21 cellular contexts compared by ENCODE assay signal in the genomic region with DNA sequence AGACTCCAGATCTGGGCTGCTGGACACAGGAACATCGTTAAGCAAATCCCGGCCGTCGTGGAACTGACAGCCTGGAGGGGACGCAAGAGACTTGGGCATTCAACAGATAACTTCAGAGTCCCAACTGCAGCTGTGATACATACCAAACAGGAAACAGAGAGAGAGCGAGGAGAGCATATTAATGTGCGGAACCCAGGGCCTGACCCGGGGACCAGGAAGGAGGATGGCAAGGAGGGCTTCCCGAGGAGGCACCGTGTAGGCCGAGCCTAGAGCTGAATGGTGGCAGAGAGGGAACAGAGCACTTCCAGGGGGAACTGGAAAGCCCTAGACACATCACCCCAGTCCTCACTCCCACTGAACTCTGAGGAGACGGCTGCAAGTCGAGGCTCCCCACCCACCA.
DNase-seq lines count a peak whose midpoint lies in the region; ATAC-seq, FAIRE-seq and TF ChIP-seq lines count a peak whose summit lies in the region.
"Had no signal": no experiment of that assay in that cellular context is flagged by ENCODE, and none has a peak within 500 bp of the region (broad histone marks: within the 10 kb centered on the region; RNA-seq: fewer than 3 reads in every experiment).

No MANE protein-coding gene starts in this region.

- peaks cover 32 to 65% (median 61%) of the 10 kb centered on the region in 10 experiments for H3K4me1 ChIP-seq in BLaER1 treated with 17β-estradiol and CSF1 and Interleukin-3, amounts not matched to agents 10 nM and 100 nM
- H3K4me1 ChIP-seq in GM23338 (ENCODE audit: insufficient read depth), result no peaks in the 10 kb centered on the region

- no peak overlapping the region for H3K4me3 ChIP-seq in BLaER1 treated with 17β-estradiol and CSF1 and Interleukin-3, amounts not matched to agents 10 nM and 100 nM
- no peak overlapping the region for H3K4me3 ChIP-seq in GM23338
- H3K4me3 ChIP-seq: lower lobe of right lung, pancreas, skin epidermis had no signal

- peak overlapping the region in 9 of 11 experiments; percentile 17 to 64 (median 45); a peak in 14 of 22 replicates for H3K9ac ChIP-seq in BLaER1 treated with 17β-estradiol and CSF1 and Interleukin-3, amounts not matched to agents 10 nM and 100 nM

- intact Hi-C loops in activated B cell treated with CpG ODN at 0.5 μM for 24 hours (cut with micrococcal nuclease), result loop anchor here (1.0 kb wide), 1 partner anchor 120 kb away; no protein-coding TSS in a partner anchor
- intact Hi-C loops in posterior vena cava (cut with DNase I), result no loop called here

- H3K36me3 Mint-ChIP-seq in activated B cell treated with CpG ODN at 0.5 μM for 24 hours (ENCODE audit: low read depth), result peaks cover 26% of the 10 kb centered on the region
- H3K36me3 Mint-ChIP-seq in GM23338 (ENCODE audit: low read depth), result peaks cover 24% of the 10 kb centered on the region

- TF ChIP-seq CTCF in activated B cell treated with CpG ODN at 0.5 μM for 24 hours (IDR thresholded peaks at IDR 0.05), result no peak
- no peak for TF ChIP-seq CTCF in GM23338 (conservative IDR thresholded peaks at IDR 0.05; ENCODE audit: low read depth in 2 of 2)

- H3K9me3 Mint-ChIP-seq in activated B cell treated with CpG ODN at 0.5 μM for 24 hours, result peaks cover 4% of the 10 kb centered on the region
- H3K9me3 Mint-ChIP-seq in GM23338, result peaks cover 21% of the 10 kb centered on the region

- CTCF ChIA-PET in activated B cell treated with CpG ODN at 0.5 μM for 24 hours (lab: Charles Lee), result interaction anchor here (0.7 to 1.7 kb wide), 7 partner anchors 11 to 120 kb away, joined by 3 to 7 read pairs (median 3); no protein-coding TSS in a partner anchor

- no peak overlapping the region for H2AFZ ChIP-seq in GM23338

- H3F3A ChIP-seq in GM23338 (replicated peaks; ENCODE audit: low read depth), result no peaks in the 10 kb centered on the region

- H3K9me2 ChIP-seq in GM23338 (ENCODE audit: insufficient read depth), result no peaks in the 10 kb centered on the region

- no peak for DNase-seq in GM18507 (ENCODE audit: extremely low spot score, insufficient read length, low read depth)
- no peak for DNase-seq in activated B cell treated with CpG ODN at 0.5 μM for 24 hours
- peak; percentile 43 for DNase-seq in posterior vena cava (ENCODE audit: low spot score)
- DNase-seq in AML-193 (lab: John Stamatoyannopoulos, UW), result no peak
- no peak for DNase-seq in Kasumi-1 (lab: John Stamatoyannopoulos, UW)
- DNase-seq in GM23338 (ENCODE audit: low spot score), result no peak
- DNase-seq: ACHN; CD4-positive, alpha-beta T cell; cortex of kidney; HCEC 1CT; NCI-H146; NCI-H2227 treated with DMSO at 0.1 percent for 48 hours; RPMI8226; stimulated activated CD4-positive, alpha-beta T cell treated with anti-CD3 and anti-CD28 coated beads, Interleukin-4, amount 100 ng/mL, for 24 hours had no signal

- no peaks in the 10 kb centered on the region for H3K27me3 ChIP-seq in BLaER1 treated with 17β-estradiol and CSF1 and Interleukin-3, amounts not matched to agents 10 nM and 100 nM
- no peaks in the 10 kb centered on the region for H3K27me3 ChIP-seq in GM23338 (ENCODE audit: insufficient read depth)
- H3K27me3 ChIP-seq: pancreas had no signal

- POLR2A ChIA-PET in activated B cell treated with CpG ODN at 0.5 μM for 24 hours (lab: Charles Lee), result interaction anchor here (0.5 to 6.7 kb wide), 13 partner anchors 12 to 173 kb away, joined by 3 to 106 read pairs (median 8); partner anchors contain the start of genes SIPA1L3 and WDR87

- H3K4me3 Mint-ChIP-seq in activated B cell treated with CpG ODN at 0.5 μM for 24 hours (peak overlapping the region; percentile 52), GM23338 (no peak overlapping the region)
- H3K4me3 Mint-ChIP-seq: activated T-helper 17 cell treated with anti-CD3 and anti-CD28 coated beads, Interleukin-2, amount 50 U/mL, for 72 hours; CD4-positive, alpha-beta T cell had no signal

- peak overlapping the region in 9 of 11 experiments; percentile 51 to 80 (median 72); a peak in 18 of 22 replicates for H3K27ac ChIP-seq in BLaER1 treated with 17β-estradiol and CSF1 and Interleukin-3, amounts not matched to agents 10 nM and 100 nM
- no peak overlapping the region for H3K27ac ChIP-seq in GM23338 (ENCODE audit: low read depth)
- H3K27ac ChIP-seq: lower lobe of right lung, pancreas had no signal

- no peaks in the 10 kb centered on the region for H3K27me3 Mint-ChIP-seq in activated B cell treated with CpG ODN at 0.5 μM for 24 hours
- peaks cover 7% of the 10 kb centered on the region for H3K27me3 Mint-ChIP-seq in GM23338 (ENCODE audit: insufficient read depth, low read depth, poor library complexity)
- H3K27me3 Mint-ChIP-seq: activated T-helper 17 cell treated with anti-CD3 and anti-CD28 coated beads, Interleukin-2, amount 50 U/mL, for 72 hours; CD4-positive, alpha-beta T cell had no signal

- H3K27ac Mint-ChIP-seq in activated B cell treated with CpG ODN at 0.5 μM for 24 hours (peak overlapping the region; percentile 94), GM23338 (no peak overlapping the region)
- H3K27ac Mint-ChIP-seq: activated T-helper 17 cell treated with anti-CD3 and anti-CD28 coated beads, Interleukin-2, amount 50 U/mL, for 72 hours; CD4-positive, alpha-beta T cell had no signal

- H3K4me2 ChIP-seq in BLaER1 treated with 17β-estradiol and CSF1 and Interleukin-3, amounts not matched to agents 10 nM and 100 nM, result peak overlapping the region; percentile 29 to 75 (median 60)
- H3K4me2 ChIP-seq in GM23338, result no peak overlapping the region

- H3K9me3 ChIP-seq in BLaER1 treated with 17β-estradiol and CSF1 and Interleukin-3, amounts not matched to agents 10 nM and 100 nM (replicated peaks in 1 of 11), result peaks cover 23 to 33% (median 30%) of the 10 kb centered on the region in 11 experiments
- H3K9me3 ChIP-seq: pancreas had no signal

- peaks cover 64% of the 10 kb centered on the region for H3K79me2 ChIP-seq in GM23338 (replicated peaks; ENCODE audit: insufficient read depth)

- peaks cover 4 to 27% (median 15%) of the 10 kb centered on the region in 11 experiments; a peak in 18 of 22 replicates for H3K36me3 ChIP-seq in BLaER1 treated with 17β-estradiol and CSF1 and Interleukin-3, amounts not matched to agents 10 nM and 100 nM
- no peaks in the 10 kb centered on the region for H3K36me3 ChIP-seq in GM23338 (ENCODE audit: insufficient read depth)
- H3K36me3 ChIP-seq: lower lobe of right lung, pancreas had no signal

- peaks cover 0 to 5% (median 0%) of the 10 kb centered on the region in 11 experiments; a peak in 1 of 22 replicates for H4K20me1 ChIP-seq in BLaER1 treated with 17β-estradiol and CSF1 and Interleukin-3, amounts not matched to agents 10 nM and 100 nM
- H4K20me1 ChIP-seq in GM23338 (replicated peaks; ENCODE audit: insufficient read depth), result peaks cover 14% of the 10 kb centered on the region

- H3K4me1 Mint-ChIP-seq in activated B cell treated with CpG ODN at 0.5 μM for 24 hours, result peaks cover 77% of the 10 kb centered on the region
- H3K4me1 Mint-ChIP-seq in GM23338, result peaks cover 6% of the 10 kb centered on the region

- FAIRE-seq in GM18507 (lab: Jason Lieb, UNC), result peak; percentile 83
- FAIRE-seq: pancreas, urothelium cell line had no signal

- ATAC-seq in activated B cell treated with CpG ODN at 0.5 μM for 24 hours (ENCODE audit: low read depth) (peak; percentile 14), GM23338 (no peak), GM19324 (IDR thresholded peaks at IDR 0.05; ENCODE audit: low FRiP score, unreplicated experiment) (no peak)
- ATAC-seq: activated T-helper 17 cell treated with anti-CD3 and anti-CD28 coated beads, Interleukin-2, amount 50 U/mL, for 72 hours; lower lobe of right lung had no signal

TF ChIP-seq in GM23338, 12 proteins besides CTCF, POLR2A, EP300 and RAD21:
- no peak for TF ChIP-seq JUNB (IDR thresholded peaks at IDR 0.05; ENCODE audit: unreplicated experiment)
